8 cellular contexts compared by ENCODE assay signal in genomic region chr17:67474081-67474661, GRCh38.
DNase-seq lines count a peak whose midpoint lies in the region; ATAC-seq and TF ChIP-seq lines count a peak whose summit lies in the region.

No MANE protein-coding gene starts in this region.

- peaks cover 70% of the 10 kb centered on the region for H3K4me1 Mint-ChIP-seq in CD8-positive, alpha-beta T cell (ENCODE audit: low read depth)
- H3K4me1 Mint-ChIP-seq in glutamatergic neuron (ENCODE audit: low read depth, unreplicated experiment) = peaks cover 18% of the 10 kb centered on the region

- no peak overlapping the region for H2AFZ ChIP-seq in parathyroid adenoma

- 46% methylated on average over 12 of the region's 12 CpGs for WGBS in esophagus muscularis mucosa

- H3K4me3 ChIP-seq in CD8-positive, alpha-beta T cell (ENCODE audit: low read depth, low read length) = no peak overlapping the region
- H3K4me3 ChIP-seq in Peyer's patch (no peak overlapping the region), esophagus muscularis mucosa (no peak overlapping the region), parathyroid adenoma (ENCODE audit: low read depth, low read length) (no peak overlapping the region)

- H3K9me3 Mint-ChIP-seq in CD8-positive, alpha-beta T cell = no peaks in the 10 kb centered on the region
- peaks cover 4% of the 10 kb centered on the region for H3K9me3 Mint-ChIP-seq in glutamatergic neuron (ENCODE audit: unreplicated experiment)

- H3K4me1 ChIP-seq in CD8-positive, alpha-beta T cell (ENCODE audit: insufficient read depth, low read length) = peaks cover 74% of the 10 kb centered on the region
- H3K4me1 ChIP-seq in Peyer's patch = peaks cover 0 to 5% (median 0%) of the 10 kb centered on the region in 4 donors
- peaks cover 34 to 51% (median 45%) of the 10 kb centered on the region in 4 donors for H3K4me1 ChIP-seq in esophagus muscularis mucosa
- H3K4me1 ChIP-seq in parathyroid adenoma = peaks cover 3% of the 10 kb centered on the region

- no peak overlapping the region for H3K9ac ChIP-seq in parathyroid adenoma

- no peaks in the 10 kb centered on the region for H3K79me2 ChIP-seq in parathyroid adenoma

- H3K4me2 ChIP-seq in parathyroid adenoma (ENCODE audit: low read length) = no peak overlapping the region

- peaks cover 6% of the 10 kb centered on the region for H3K36me3 Mint-ChIP-seq in CD8-positive, alpha-beta T cell
- peaks cover 9% of the 10 kb centered on the region for H3K36me3 Mint-ChIP-seq in glutamatergic neuron (ENCODE audit: unreplicated experiment)

- peak overlapping the region; percentile 95 for H3K27ac Mint-ChIP-seq in CD8-positive, alpha-beta T cell
- H3K27ac Mint-ChIP-seq in glutamatergic neuron (ENCODE audit: unreplicated experiment) = no peak overlapping the region

- no peak for ATAC-seq in CD8-positive, alpha-beta T cell
- ATAC-seq in HG02610 (IDR thresholded peaks at IDR 0.05; ENCODE audit: unreplicated experiment) (no peak), HG03280 (IDR thresholded peaks at IDR 0.05; ENCODE audit: unreplicated experiment) (no peak), GM21717 (IDR thresholded peaks at IDR 0.05; ENCODE audit: unreplicated experiment) (no peak)

- TF ChIP-seq POLR2A in Peyer's patch (IDR thresholded peaks at IDR 0.05) (no peak), esophagus muscularis mucosa (IDR thresholded peaks at IDR 0.05; ENCODE audit: low read depth) (no peak)

- CTCF ChIA-PET in CD8-positive, alpha-beta T cell (lab: Charles Lee) = interaction anchor here (0.6 to 17.7 kb wide), 19 partner anchors 9 to 748 kb away, joined by 3 to 502 read pairs (median 13); partner anchors contain the start of gene PITPNC1

- TF ChIP-seq CTCF in CD8-positive, alpha-beta T cell (IDR thresholded peaks at IDR 0.05) = no peak
- no peak for TF ChIP-seq CTCF in Peyer's patch (IDR thresholded peaks at IDR 0.05)
- peak in 1 of 3 experiments; percentile 18 for TF ChIP-seq CTCF in esophagus muscularis mucosa (IDR thresholded peaks at IDR 0.05)
- TF ChIP-seq CTCF in parathyroid adenoma (IDR thresholded peaks at IDR 0.05) = no peak
- TF ChIP-seq CTCF in glutamatergic neuron (IDR thresholded peaks at IDR 0.05; ENCODE audit: partially characterized antibody, unreplicated experiment) = no peak

- no peaks in the 10 kb centered on the region for H3K36me3 ChIP-seq in CD8-positive, alpha-beta T cell (ENCODE audit: insufficient read depth, low read length)
- H3K36me3 ChIP-seq in Peyer's patch (no peaks in the 10 kb centered on the region), esophagus muscularis mucosa (no peaks in the 10 kb centered on the region), parathyroid adenoma (ENCODE audit: control insufficient read depth, insufficient read depth, low read length) (no peaks in the 10 kb centered on the region)

- POLR2A ChIA-PET in CD8-positive, alpha-beta T cell (lab: Charles Lee) = interaction anchor here (1.1 to 13.7 kb wide), 10 partner anchors 12 to 221 kb away, joined by 3 to 159 read pairs (median 8); partner anchors contain the start of genes PITPNC1 and PSMD12

- H3K27ac ChIP-seq in CD8-positive, alpha-beta T cell (ENCODE audit: low read depth, low read length) = peak overlapping the region; percentile 47
- H3K27ac ChIP-seq in Peyer's patch = peak overlapping the region; percentile 32 to 70 (median 53)
- peak overlapping the region; percentile 54 to 77 (median 68) for H3K27ac ChIP-seq in esophagus muscularis mucosa (replicated peaks in 1 of 4)
- peak overlapping the region; percentile 57 for H3K27ac ChIP-seq in parathyroid adenoma

- H3K27me3 Mint-ChIP-seq in CD8-positive, alpha-beta T cell (ENCODE audit: low read depth) = no peaks in the 10 kb centered on the region
- H3K27me3 Mint-ChIP-seq in glutamatergic neuron (ENCODE audit: unreplicated experiment) = no peaks in the 10 kb centered on the region

- intact Hi-C loops in CD8-positive, alpha-beta T cell (cut with DNase I, micrococcal nuclease) = loop anchor here (2.0 kb wide), 4 partner anchors 13 to 87 kb away; no protein-coding TSS in a partner anchor
- intact Hi-C loops in esophagus muscularis mucosa (cut with DNase I) = loop anchor here (2.0 to 10.0 kb wide), 2 partner anchors 95 to 161 kb away; no protein-coding TSS in a partner anchor

- peak; percentile 51 for TF ChIP-seq EP300 in esophagus muscularis mucosa (IDR thresholded peaks at IDR 0.05)

- no peaks in the 10 kb centered on the region for H3K9me3 ChIP-seq in CD8-positive, alpha-beta T cell (ENCODE audit: low read length)
- H3K9me3 ChIP-seq in Peyer's patch (no peaks in the 10 kb centered on the region), esophagus muscularis mucosa (no peaks in the 10 kb centered on the region), parathyroid adenoma (ENCODE audit: control insufficient read depth, low read length) (no peaks in the 10 kb centered on the region)

- H3K4me3 Mint-ChIP-seq in CD8-positive, alpha-beta T cell = peak overlapping the region; percentile 73
- no peak overlapping the region for H3K4me3 Mint-ChIP-seq in glutamatergic neuron (ENCODE audit: unreplicated experiment)

- no peaks in the 10 kb centered on the region for H3K27me3 ChIP-seq in CD8-positive, alpha-beta T cell (ENCODE audit: insufficient read depth, low read length)
- no peaks in the 10 kb centered on the region for H3K27me3 ChIP-seq in Peyer's patch
- H3K27me3 ChIP-seq in esophagus muscularis mucosa = no peaks in the 10 kb centered on the region
- no peaks in the 10 kb centered on the region for H3K27me3 ChIP-seq in parathyroid adenoma (ENCODE audit: control insufficient read depth, insufficient read depth, low read length)

- peak in 2 of 7 experiments; percentile 26 to 46 for DNase-seq in CD8-positive, alpha-beta T cell
- DNase-seq in Peyer's patch (no peak), esophagus muscularis mucosa (ENCODE audit: extremely low spot score) (no peak), glutamatergic neuron (no peak)
